10 cellular contexts compared by ENCODE assay signal in the genomic region with DNA sequence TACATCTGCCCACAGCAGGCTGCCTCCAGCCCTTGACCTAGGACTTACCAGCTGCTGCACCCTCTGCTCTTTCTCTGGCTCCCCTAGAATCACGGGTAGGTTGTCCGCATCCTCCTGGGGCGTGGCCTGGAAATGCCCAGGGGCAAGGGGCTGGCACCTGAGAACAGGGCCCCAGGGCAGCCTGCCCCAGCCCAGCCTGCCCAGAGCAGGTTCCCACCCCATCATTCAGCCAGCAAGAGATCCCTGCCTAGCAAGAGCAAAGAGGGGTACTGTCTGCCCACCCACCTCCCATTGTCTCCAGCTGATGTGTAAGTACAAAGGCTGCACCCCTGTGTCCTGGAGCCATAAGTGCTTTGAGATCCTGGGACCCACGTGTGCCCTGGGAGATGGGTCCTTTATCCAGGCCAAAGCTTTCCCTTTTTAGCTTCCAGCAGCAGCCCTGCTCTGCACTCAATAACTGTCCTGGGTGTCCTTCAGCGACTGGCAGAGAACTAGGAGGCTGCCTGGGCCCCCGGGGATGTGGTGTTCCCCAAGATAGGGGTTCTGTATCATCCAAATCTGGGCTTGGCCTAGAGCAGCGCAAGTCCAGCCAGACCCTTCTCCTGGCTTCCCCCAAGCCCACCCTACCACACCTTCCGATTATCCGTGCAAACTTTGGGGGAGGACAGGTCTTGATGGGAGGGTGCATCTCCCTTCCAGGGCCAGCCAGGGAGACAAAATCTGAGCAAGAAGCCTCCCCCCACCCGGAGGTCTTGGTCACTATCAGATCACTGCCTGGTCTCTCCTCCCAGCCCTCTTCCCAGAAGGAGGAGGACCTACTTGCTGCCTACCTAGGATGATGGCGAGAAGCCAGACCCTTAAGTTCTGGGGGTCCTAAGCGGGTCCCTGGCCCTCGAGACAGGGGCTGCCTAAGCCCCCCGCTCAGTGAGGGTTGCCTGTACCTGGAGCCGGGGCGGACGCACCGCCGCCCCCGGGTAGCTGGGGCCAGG. TPM values are rescaled to one million over a fixed set of nuclear protein-coding genes. Genes with fewer than 3 reads are reported as not detected.
A peak's percentile ranks its signal among the peaks of the same experiment; 100 is the strongest.
DNase-seq lines count a peak whose midpoint lies in the region; ATAC-seq and TF ChIP-seq lines count a peak whose summit lies in the region.
"Had no signal": no experiment of that assay in that cellular context is flagged by ENCODE, and none has a peak within 500 bp of the region (broad histone marks: within the 10 kb centered on the region; RNA-seq: fewer than 3 reads in every experiment).

No MANE protein-coding gene starts in this region.

- 15% methylated on average over 4 of the region's 20 CpGs; no CpG with 5 or more reads in 1 of the 2 experiments for WGBS in IMR-90 (ENCODE audit: extremely low coverage in 2 of 2, insufficient read length in 1 of 2), 2 experiments

- no peaks in the 10 kb centered on the region for H3K9me3 Mint-ChIP-seq in natural killer cell treated with Interleukin-12 subunit alpha and Interleukin-12 subunit beta and Interleukin-15 and Interleukin-18, amount 100 ng/mL, for 72 hours
- no peaks in the 10 kb centered on the region for H3K9me3 Mint-ChIP-seq in activated CD8-positive, alpha-beta memory T cell treated with anti-CD3 and anti-CD28 coated beads, Interleukin-2, amount 10 ng/mL, durations not matched to agents 7 days and 5 days (ENCODE audit: low read depth)

- dilution Hi-C loops in IMR-90 (cut with HindIII; ENCODE audit: low sequenced_read_pairs, unreplicated experiment), result no loop called here

- H3K4ac ChIP-seq in IMR-90 (ENCODE audit: low read depth, low read length), result peak overlapping the region; percentile 79

- TF ChIP-seq CTCF in 22Rv1 (IDR thresholded peaks at IDR 0.05) (no peak), IMR-90 (conservative IDR thresholded peaks at IDR 0.05; ENCODE audit: low read depth, low read length) (no peak), epithelial cell of proximal tubule (conservative IDR thresholded peaks at IDR 0.05; ENCODE audit: low read depth, low read length) (no peak)

- H3K4me3 ChIP-seq in IMR-90 (ENCODE audit: insufficient read depth, low read depth, low read length) (peak overlapping the region; percentile 62), epithelial cell of proximal tubule (ENCODE audit: low read depth, low read length) (peak overlapping the region; percentile 56)
- H3K4me3 ChIP-seq: SK-N-MC had no signal

- H3K27ac ChIP-seq in 22Rv1, result peak overlapping the region; percentile 73
- no peak overlapping the region; the same call in 1 of the 2 replicates for H3K27ac ChIP-seq in IMR-90 (ENCODE audit: insufficient read depth, low read length)
- H3K27ac ChIP-seq: SK-N-MC had no signal

- H2AK5ac ChIP-seq in IMR-90 (ENCODE audit: low read depth, low read length), result peak overlapping the region; percentile 50

- peaks cover 3% of the 10 kb centered on the region; the same call in 1 of the 2 replicates for H3K36me3 ChIP-seq in IMR-90 (ENCODE audit: control insufficient read depth, insufficient read depth, low read length)

- H3K27me3 Mint-ChIP-seq in natural killer cell treated with Interleukin-12 subunit alpha and Interleukin-12 subunit beta and Interleukin-15 and Interleukin-18, amount 100 ng/mL, for 72 hours, result no peaks in the 10 kb centered on the region
- no peaks in the 10 kb centered on the region for H3K27me3 Mint-ChIP-seq in activated CD8-positive, alpha-beta memory T cell treated with anti-CD3 and anti-CD28 coated beads, Interleukin-2, amount 10 ng/mL, durations not matched to agents 7 days and 5 days

- no peak overlapping the region for H3K56ac ChIP-seq in IMR-90 (ENCODE audit: extremely low read depth, insufficient read depth, low read length)

- DNase-seq in IMR-90 (no peak), epithelial cell of proximal tubule (ENCODE audit: low read depth) (no peak), hypothalamus (lab: John Stamatoyannopoulos, UW) (no peak)
- no peak for DNase-seq in natural killer cell treated with Interleukin-12 subunit alpha and Interleukin-12 subunit beta and Interleukin-15 and Interleukin-18, amount 100 ng/mL, for 72 hours (ENCODE audit: low spot score)
- DNase-seq in stimulated activated CD4-positive, alpha-beta T cell treated with anti-CD3 and anti-CD28 coated beads, Interleukin-15, amount 100 ng/mL, for 24 hours, result no peak
- no peak for DNase-seq in activated CD8-positive, alpha-beta memory T cell treated with anti-CD3 and anti-CD28 coated beads, Interleukin-2, amount 10 ng/mL, durations not matched to agents 7 days and 5 days
- DNase-seq: DMS153 had no signal

- TF ChIP-seq RAD21 in IMR-90 (IDR thresholded peaks at IDR 0.05; ENCODE audit: low read length), result no peak

- in situ Hi-C loops in IMR-90 (cut with MboI; ENCODE audit: low sequenced_read_pairs), result no loop called here

- peaks cover 8% of the 10 kb centered on the region for H3K4me1 ChIP-seq in IMR-90 (ENCODE audit: control insufficient read depth, insufficient read depth, low read length)

- intact Hi-C loops in IMR-90 (cut with micrococcal nuclease), result loop anchor here (2.0 kb wide), 1 partner anchor 29 kb away; the partner anchor contains the start of gene SUPT4H1

- H3K14ac ChIP-seq in IMR-90 (replicated peaks; ENCODE audit: low read depth, low read length), result peak overlapping the region; percentile 59; the same call in 1 of the 2 replicates

- peaks cover 5% of the 10 kb centered on the region; the same call in 1 of the 2 replicates for H3K27me3 ChIP-seq in IMR-90 (ENCODE audit: control insufficient read depth, insufficient read depth, low read length)

- H3K36me3 Mint-ChIP-seq in natural killer cell treated with Interleukin-12 subunit alpha and Interleukin-12 subunit beta and Interleukin-15 and Interleukin-18, amount 100 ng/mL, for 72 hours, result peaks cover 6% of the 10 kb centered on the region
- H3K36me3 Mint-ChIP-seq in activated CD8-positive, alpha-beta memory T cell treated with anti-CD3 and anti-CD28 coated beads, Interleukin-2, amount 10 ng/mL, durations not matched to agents 7 days and 5 days, result peaks cover 12% of the 10 kb centered on the region

- peak overlapping the region; percentile 52; the same call in 1 of the 2 replicates for H2BK120ac ChIP-seq in IMR-90 (ENCODE audit: low read depth, low read length)

- no peak overlapping the region for H2BK15ac ChIP-seq in IMR-90 (ENCODE audit: low read depth, low read length)

- CTCF ChIA-PET in IMR-90 (lab: Yijun Ruan, JAX), result interaction anchor here (0.5 kb wide), 1 partner anchor 126 kb away, joined by 3 read pairs; no protein-coding TSS in a partner anchor
- CTCF ChIA-PET in activated CD8-positive, alpha-beta memory T cell treated with anti-CD3 and anti-CD28 coated beads, Interleukin-2, amount 10 ng/mL, durations not matched to agents 7 days and 5 days (lab: Charles Lee), result interaction anchor here (0.7 kb wide), 1 partner anchor 20 kb away, joined by 3 read pairs; no protein-coding TSS in a partner anchor

- H3K9me3 ChIP-seq in IMR-90 (ENCODE audit: control insufficient read depth, insufficient read depth, low read length), result no peaks in the 10 kb centered on the region

- no peaks in the 10 kb centered on the region for H4K20me1 ChIP-seq in IMR-90 (ENCODE audit: insufficient read depth, low read length)

- H3K4me1 Mint-ChIP-seq in natural killer cell treated with Interleukin-12 subunit alpha and Interleukin-12 subunit beta and Interleukin-15 and Interleukin-18, amount 100 ng/mL, for 72 hours (ENCODE audit: low read depth in 2 of 2), result peaks cover 47 to 62% of the 10 kb centered on the region in 2 donors
- H3K4me1 Mint-ChIP-seq in activated CD8-positive, alpha-beta memory T cell treated with anti-CD3 and anti-CD28 coated beads, Interleukin-2, amount 10 ng/mL, durations not matched to agents 7 days and 5 days, result peaks cover 25% of the 10 kb centered on the region

- H4K8ac ChIP-seq in IMR-90 (ENCODE audit: low read depth in 2 of 2, low read length in 2 of 2), result peak overlapping the region; percentile 66 to 86

- peak overlapping the region; percentile 31 for H2AK9ac ChIP-seq in IMR-90 (replicated peaks; ENCODE audit: low read depth, low read length, poor library complexity)

- H3K23ac ChIP-seq in IMR-90 (ENCODE audit: low read depth, low read length), result peak overlapping the region; percentile 49; the same call in 1 of the 2 replicates

- TF ChIP-seq POLR2A in IMR-90 (IDR thresholded peaks at IDR 0.05; ENCODE audit: low read depth, low read length), result no peak

- peak overlapping the region; percentile 66 for H3K4me2 ChIP-seq in IMR-90 (ENCODE audit: low read depth, low read length)

- peak overlapping the region; percentile 37 to 42 for H3K27ac Mint-ChIP-seq in natural killer cell treated with Interleukin-12 subunit alpha and Interleukin-12 subunit beta and Interleukin-15 and Interleukin-18, amount 100 ng/mL, for 72 hours
- no peak overlapping the region for H3K27ac Mint-ChIP-seq in activated CD8-positive, alpha-beta memory T cell treated with anti-CD3 and anti-CD28 coated beads, Interleukin-2, amount 10 ng/mL, durations not matched to agents 7 days and 5 days

- H2AFZ ChIP-seq in IMR-90 (replicated peaks; ENCODE audit: low read length, poor library complexity), result peak overlapping the region; percentile 91

- peak overlapping the region; percentile 62 for H4K91ac ChIP-seq in IMR-90 (ENCODE audit: insufficient read depth, low read depth, low read length)

- H2BK5ac ChIP-seq in IMR-90 (ENCODE audit: low read depth, low read length, poor library complexity, severe bottlenecking), result no peak overlapping the region

- POLR2A ChIA-PET in IMR-90 (lab: Charles Lee; ENCODE audit: unreplicated experiment), result no interaction called here

- ATAC-seq in IMR-90 (ENCODE audit: low read depth) (peak; percentile 4; the same call in 1 of the 2 replicates), GM19035 (IDR thresholded peaks at IDR 0.05; ENCODE audit: unreplicated experiment) (no peak)
- no peak for ATAC-seq in natural killer cell treated with Interleukin-12 subunit alpha and Interleukin-12 subunit beta and Interleukin-15 and Interleukin-18, amount 100 ng/mL, for 72 hours
- ATAC-seq in activated CD8-positive, alpha-beta memory T cell treated with anti-CD3 and anti-CD28 coated beads, Interleukin-2, amount 10 ng/mL, durations not matched to agents 7 days and 5 days, result no peak

- H3K9ac ChIP-seq in IMR-90 (ENCODE audit: low read depth, low read length), result peak overlapping the region; percentile 62

- H4K5ac ChIP-seq in IMR-90 (ENCODE audit: low read depth, low read length), result peak overlapping the region; percentile 77

- H3K9me1 ChIP-seq in IMR-90 (ENCODE audit: insufficient read depth, low read length), result 0 out of 2 replicates have a peak, but pooled peaks cover under 1% of the 10 kb centered on the region

- no peak overlapping the region for H3K4me3 Mint-ChIP-seq in natural killer cell treated with Interleukin-12 subunit alpha and Interleukin-12 subunit beta and Interleukin-15 and Interleukin-18, amount 100 ng/mL, for 72 hours
- H3K4me3 Mint-ChIP-seq in activated CD8-positive, alpha-beta memory T cell treated with anti-CD3 and anti-CD28 coated beads, Interleukin-2, amount 10 ng/mL, durations not matched to agents 7 days and 5 days, result no peak overlapping the region

- H3K18ac ChIP-seq in IMR-90 (ENCODE audit: low read depth, low read length), result peak overlapping the region; percentile 6; the same call in 1 of the 2 replicates

- H2BK20ac ChIP-seq in IMR-90 (ENCODE audit: low read depth, low read length), result 0 out of 2 replicates have a peak overlapping the region, but pooled peaks have one; percentile 35

- no TSS peak for BruUV-seq in IMR-90 (replicated peaks; lab: Mats Ljungman, UMichigan)

- no peaks in the 10 kb centered on the region for H3K79me1 ChIP-seq in IMR-90 (ENCODE audit: low read depth in 1 of 2, low read length in 2 of 2)

RNA-seq across cellular contexts. Expression of gene TSPOAP1, which starts 4.9 kb away (rescaled TPM):
- total RNA-seq in IMR-90 (2012; rRNA removed), result 0.56 and 0.90 TPM in 2 replicates
- 1.2 and 1.6 TPM in 2 replicates for polyA plus RNA-seq in IMR-90 (2012; rRNA removed)
- polyA plus RNA-seq in IMR-90 (2012; cell fraction: cytosol; rRNA removed), result 0.18 and 0.74 TPM in 2 replicates
- polyA plus RNA-seq in IMR-90 (2012; cell fraction: nucleus; rRNA removed; ENCODE audit: low replicate concordance), result 9.6 and 10.6 TPM in 2 replicates
- total RNA-seq in epithelial cell of proximal tubule, result 0.87 and 3.5 TPM in 2 replicates
- total RNA-seq in natural killer cell treated with Interleukin-12 subunit alpha and Interleukin-12 subunit beta and Interleukin-15 and Interleukin-18, amount 100 ng/mL, for 72 hours, result 10 to 100 TPM; 54.0 to 82.3 TPM
- total RNA-seq in activated CD8-positive, alpha-beta memory T cell treated with anti-CD3 and anti-CD28 coated beads, Interleukin-2, amount 10 ng/mL, durations not matched to agents 7 days and 5 days, result 10 to 100 TPM; 25.6 to 66.3 TPM

RNA-seq across cellular contexts. Expression of gene SUPT4H1, which starts 28.3 kb away (rescaled TPM):
- total RNA-seq in IMR-90 (2012; rRNA removed), result 51.6 and 83.6 TPM in 2 replicates
- 97.3 and 129 TPM in 2 replicates for polyA plus RNA-seq in IMR-90 (2012; rRNA removed)
- 64.1 and 109 TPM in 2 replicates for polyA plus RNA-seq in IMR-90 (2012; cell fraction: cytosol; rRNA removed)
- 30.0 and 85.6 TPM in 2 replicates for polyA plus RNA-seq in IMR-90 (2012; cell fraction: nucleus; rRNA removed; ENCODE audit: low replicate concordance)
- 43.8 and 47.6 TPM in 2 replicates for total RNA-seq in epithelial cell of proximal tubule
- total RNA-seq in natural killer cell treated with Interleukin-12 subunit alpha and Interleukin-12 subunit beta and Interleukin-15 and Interleukin-18, amount 100 ng/mL, for 72 hours, result 100 to 1,000 TPM in 1 of 2 donors, 10 to 100 TPM in 1; 84.0 to 143 TPM
- total RNA-seq in activated CD8-positive, alpha-beta memory T cell treated with anti-CD3 and anti-CD28 coated beads, Interleukin-2, amount 10 ng/mL, durations not matched to agents 7 days and 5 days, result 100 to 1,000 TPM in 1 of 2 experiments, 10 to 100 TPM in 1; 63.3 to 127 TPM

RNA-seq across cellular contexts. Expression of gene MPO, which starts 43.0 kb away (rescaled TPM):
- total RNA-seq in IMR-90 (2012; rRNA removed), result not detected in 2 replicates
- polyA plus RNA-seq in IMR-90 (2012; rRNA removed), result not detected in 2 replicates
- 0.03 TPM in 1 of 2 replicates, not detected in the other for polyA plus RNA-seq in IMR-90 (2012; cell fraction: cytosol; rRNA removed)
- 0.02 TPM in 1 of 2 replicates, not detected in the other for polyA plus RNA-seq in IMR-90 (2012; cell fraction: nucleus; rRNA removed; ENCODE audit: low replicate concordance)
- not detected in 2 replicates for total RNA-seq in epithelial cell of proximal tubule
- total RNA-seq in natural killer cell treated with Interleukin-12 subunit alpha and Interleukin-12 subunit beta and Interleukin-15 and Interleukin-18, amount 100 ng/mL, for 72 hours, result not detected
- under 1 TPM in 1 of 2 experiments, not detected in 1; 0.09 TPM for total RNA-seq in activated CD8-positive, alpha-beta memory T cell treated with anti-CD3 and anti-CD28 coated beads, Interleukin-2, amount 10 ng/mL, durations not matched to agents 7 days and 5 days
